1 cellular context compared by ENCODE assay signal in the genomic region with DNA sequence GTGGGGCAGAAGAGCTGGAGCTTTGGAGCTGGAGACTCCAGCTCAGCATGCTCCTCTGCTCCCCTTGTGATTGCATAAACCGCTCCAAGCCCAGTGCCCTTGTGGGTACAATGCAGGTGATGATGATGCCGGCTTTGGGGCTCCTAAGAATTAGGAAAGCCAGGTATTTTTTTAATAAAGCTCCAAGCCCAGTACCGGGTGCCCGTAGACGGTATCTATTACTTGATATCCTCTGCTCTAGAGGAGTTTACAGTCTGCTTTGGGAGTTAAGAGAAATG.
TF ChIP-seq lines count a peak whose summit lies in the region.

No MANE protein-coding gene starts in this region.

TF ChIP-seq in GM23338, 12 proteins besides CTCF, POLR2A, EP300 and RAD21 (continued from another document):
- TF ChIP-seq, protein P1, sequence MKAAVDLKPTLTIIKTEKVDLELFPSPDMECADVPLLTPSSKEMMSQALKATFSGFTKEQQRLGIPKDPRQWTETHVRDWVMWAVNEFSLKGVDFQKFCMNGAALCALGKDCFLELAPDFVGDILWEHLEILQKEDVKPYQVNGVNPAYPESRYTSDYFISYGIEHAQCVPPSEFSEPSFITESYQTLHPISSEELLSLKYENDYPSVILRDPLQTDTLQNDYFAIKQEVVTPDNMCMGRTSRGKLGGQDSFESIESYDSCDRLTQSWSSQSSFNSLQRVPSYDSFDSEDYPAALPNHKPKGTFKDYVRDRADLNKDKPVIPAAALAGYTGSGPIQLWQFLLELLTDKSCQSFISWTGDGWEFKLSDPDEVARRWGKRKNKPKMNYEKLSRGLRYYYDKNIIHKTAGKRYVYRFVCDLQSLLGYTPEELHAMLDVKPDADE (IDR thresholded peaks at IDR 0.05) = no peak
- TF ChIP-seq ZNF114 (CRISPR knock-in tag; IDR thresholded peaks at IDR 0.05) (no peak), STAT1 (IDR thresholded peaks at IDR 0.05; ENCODE audit: unreplicated experiment) (no peak), CREB1 (CRISPR knock-in tag; IDR thresholded peaks at IDR 0.05; ENCODE audit: low read depth) (no peak), EZH2 (IDR thresholded peaks at IDR 0.05; ENCODE audit: low read depth, unreplicated experiment) (no peak), JUNB (IDR thresholded peaks at IDR 0.05; ENCODE audit: unreplicated experiment) (no peak), EZH2phosphoT487 (IDR thresholded peaks at IDR 0.05; ENCODE audit: unreplicated experiment) (no peak)
- TF ChIP-seq, protein P2, sequence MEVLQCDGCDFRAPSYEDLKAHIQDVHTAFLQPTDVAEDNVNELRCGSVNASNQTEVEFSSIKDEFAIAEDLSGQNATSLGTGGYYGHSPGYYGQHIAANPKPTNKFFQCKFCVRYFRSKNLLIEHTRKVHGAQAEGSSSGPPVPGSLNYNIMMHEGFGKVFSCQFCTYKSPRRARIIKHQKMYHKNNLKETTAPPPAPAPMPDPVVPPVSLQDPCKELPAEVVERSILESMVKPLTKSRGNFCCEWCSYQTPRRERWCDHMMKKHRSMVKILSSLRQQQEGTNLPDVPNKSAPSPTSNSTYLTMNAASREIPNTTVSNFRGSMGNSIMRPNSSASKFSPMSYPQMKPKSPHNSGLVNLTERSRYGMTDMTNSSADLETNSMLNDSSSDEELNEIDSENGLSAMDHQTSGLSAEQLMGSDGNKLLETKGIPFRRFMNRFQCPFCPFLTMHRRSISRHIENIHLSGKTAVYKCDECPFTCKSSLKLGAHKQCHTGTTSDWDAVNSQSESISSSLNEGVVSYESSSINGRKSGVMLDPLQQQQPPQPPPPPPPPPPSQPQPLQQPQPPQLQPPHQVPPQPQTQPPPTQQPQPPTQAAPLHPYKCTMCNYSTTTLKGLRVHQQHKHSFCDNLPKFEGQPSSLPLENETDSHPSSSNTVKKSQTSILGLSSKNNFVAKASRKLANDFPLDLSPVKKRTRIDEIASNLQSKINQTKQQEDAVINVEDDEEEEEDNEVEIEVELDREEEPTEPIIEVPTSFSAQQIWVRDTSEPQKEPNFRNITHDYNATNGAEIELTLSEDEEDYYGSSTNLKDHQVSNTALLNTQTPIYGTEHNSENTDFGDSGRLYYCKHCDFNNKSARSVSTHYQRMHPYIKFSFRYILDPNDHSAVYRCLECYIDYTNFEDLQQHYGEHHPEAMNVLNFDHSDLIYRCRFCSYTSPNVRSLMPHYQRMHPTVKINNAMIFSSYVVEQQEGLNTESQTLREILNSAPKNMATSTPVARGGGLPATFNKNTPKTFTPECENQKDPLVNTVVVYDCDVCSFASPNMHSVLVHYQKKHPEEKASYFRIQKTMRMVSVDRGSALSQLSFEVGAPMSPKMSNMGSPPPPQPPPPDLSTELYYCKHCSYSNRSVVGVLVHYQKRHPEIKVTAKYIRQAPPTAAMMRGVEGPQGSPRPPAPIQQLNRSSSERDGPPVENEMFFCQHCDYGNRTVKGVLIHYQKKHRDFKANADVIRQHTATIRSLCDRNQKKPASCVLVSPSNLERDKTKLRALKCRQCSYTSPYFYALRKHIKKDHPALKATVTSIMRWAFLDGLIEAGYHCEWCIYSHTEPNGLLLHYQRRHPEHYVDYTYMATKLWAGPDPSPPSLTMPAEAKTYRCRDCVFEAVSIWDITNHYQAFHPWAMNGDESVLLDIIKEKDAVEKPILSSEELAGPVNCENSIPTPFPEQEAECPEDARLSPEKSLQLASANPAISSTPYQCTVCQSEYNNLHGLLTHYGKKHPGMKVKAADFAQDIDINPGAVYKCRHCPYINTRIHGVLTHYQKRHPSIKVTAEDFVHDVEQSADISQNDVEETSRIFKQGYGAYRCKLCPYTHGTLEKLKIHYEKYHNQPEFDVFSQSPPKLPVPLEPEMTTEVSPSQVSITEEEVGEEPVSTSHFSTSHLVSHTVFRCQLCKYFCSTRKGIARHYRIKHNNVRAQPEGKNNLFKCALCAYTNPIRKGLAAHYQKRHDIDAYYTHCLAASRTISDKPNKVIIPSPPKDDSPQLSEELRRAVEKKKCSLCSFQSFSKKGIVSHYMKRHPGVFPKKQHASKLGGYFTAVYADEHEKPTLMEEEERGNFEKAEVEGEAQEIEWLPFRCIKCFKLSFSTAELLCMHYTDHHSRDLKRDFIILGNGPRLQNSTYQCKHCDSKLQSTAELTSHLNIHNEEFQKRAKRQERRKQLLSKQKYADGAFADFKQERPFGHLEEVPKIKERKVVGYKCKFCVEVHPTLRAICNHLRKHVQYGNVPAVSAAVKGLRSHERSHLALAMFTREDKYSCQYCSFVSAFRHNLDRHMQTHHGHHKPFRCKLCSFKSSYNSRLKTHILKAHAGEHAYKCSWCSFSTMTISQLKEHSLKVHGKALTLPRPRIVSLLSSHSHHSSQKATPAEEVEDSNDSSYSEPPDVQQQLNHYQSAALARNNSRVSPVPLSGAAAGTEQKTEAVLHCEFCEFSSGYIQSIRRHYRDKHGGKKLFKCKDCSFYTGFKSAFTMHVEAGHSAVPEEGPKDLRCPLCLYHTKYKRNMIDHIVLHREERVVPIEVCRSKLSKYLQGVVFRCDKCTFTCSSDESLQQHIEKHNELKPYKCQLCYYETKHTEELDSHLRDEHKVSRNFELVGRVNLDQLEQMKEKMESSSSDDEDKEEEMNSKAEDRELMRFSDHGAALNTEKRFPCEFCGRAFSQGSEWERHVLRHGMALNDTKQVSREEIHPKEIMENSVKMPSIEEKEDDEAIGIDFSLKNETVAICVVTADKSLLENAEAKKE (CRISPR knock-in tag; IDR thresholded peaks at IDR 0.05) = no peak
- TF ChIP-seq, protein P3, sequence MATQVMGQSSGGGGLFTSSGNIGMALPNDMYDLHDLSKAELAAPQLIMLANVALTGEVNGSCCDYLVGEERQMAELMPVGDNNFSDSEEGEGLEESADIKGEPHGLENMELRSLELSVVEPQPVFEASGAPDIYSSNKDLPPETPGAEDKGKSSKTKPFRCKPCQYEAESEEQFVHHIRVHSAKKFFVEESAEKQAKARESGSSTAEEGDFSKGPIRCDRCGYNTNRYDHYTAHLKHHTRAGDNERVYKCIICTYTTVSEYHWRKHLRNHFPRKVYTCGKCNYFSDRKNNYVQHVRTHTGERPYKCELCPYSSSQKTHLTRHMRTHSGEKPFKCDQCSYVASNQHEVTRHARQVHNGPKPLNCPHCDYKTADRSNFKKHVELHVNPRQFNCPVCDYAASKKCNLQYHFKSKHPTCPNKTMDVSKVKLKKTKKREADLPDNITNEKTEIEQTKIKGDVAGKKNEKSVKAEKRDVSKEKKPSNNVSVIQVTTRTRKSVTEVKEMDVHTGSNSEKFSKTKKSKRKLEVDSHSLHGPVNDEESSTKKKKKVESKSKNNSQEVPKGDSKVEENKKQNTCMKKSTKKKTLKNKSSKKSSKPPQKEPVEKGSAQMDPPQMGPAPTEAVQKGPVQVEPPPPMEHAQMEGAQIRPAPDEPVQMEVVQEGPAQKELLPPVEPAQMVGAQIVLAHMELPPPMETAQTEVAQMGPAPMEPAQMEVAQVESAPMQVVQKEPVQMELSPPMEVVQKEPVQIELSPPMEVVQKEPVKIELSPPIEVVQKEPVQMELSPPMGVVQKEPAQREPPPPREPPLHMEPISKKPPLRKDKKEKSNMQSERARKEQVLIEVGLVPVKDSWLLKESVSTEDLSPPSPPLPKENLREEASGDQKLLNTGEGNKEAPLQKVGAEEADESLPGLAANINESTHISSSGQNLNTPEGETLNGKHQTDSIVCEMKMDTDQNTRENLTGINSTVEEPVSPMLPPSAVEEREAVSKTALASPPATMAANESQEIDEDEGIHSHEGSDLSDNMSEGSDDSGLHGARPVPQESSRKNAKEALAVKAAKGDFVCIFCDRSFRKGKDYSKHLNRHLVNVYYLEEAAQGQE (IDR thresholded peaks at IDR 0.05; ENCODE audit: unreplicated experiment) = no peak
TF ChIP-seq in GM23338: peak in this region for 0.
